Comparison of ENCODE assay signal across 8 cellular contexts in the genomic region with DNA sequence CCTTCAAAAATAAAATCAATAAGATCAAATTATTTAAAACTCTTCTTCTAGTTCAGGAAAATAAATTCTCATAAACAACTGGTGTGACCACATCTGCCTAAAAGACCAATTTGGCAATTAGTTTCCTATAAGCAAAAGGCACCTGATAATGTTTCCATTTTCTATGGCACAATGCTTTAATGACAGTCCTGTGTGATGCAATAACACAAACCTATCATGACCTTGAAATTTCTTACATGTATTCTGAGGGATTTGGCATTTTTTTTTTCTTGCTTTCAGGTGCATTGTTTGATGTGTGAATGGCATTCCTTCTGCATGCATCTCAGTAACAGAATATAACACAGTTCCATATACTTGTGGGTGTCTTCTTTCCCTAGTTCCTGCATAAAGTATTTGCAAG.
"Had no signal": no experiment of that assay in that cellular context is flagged by ENCODE, and none has a peak within 500 bp of the region (broad histone marks: within the 10 kb centered on the region; RNA-seq: fewer than 3 reads in every experiment).

No MANE protein-coding gene starts in this region.

- H3K4me2 ChIP-seq: GM23338, KMS-11 had no signal

- H3K9ac ChIP-seq: KMS-11 had no signal

- H3K27ac Mint-ChIP-seq: GM23338, H9 had no signal

- H3K4me3 ChIP-seq: GM23338 had no signal

- H2AFZ ChIP-seq: GM23338 had no signal

- DNase-seq: H9, HCEC 1CT, KBM-7 had no signal

- FAIRE-seq: H1, H54, HTR-8/SVneo had no signal

- H3K4me3 Mint-ChIP-seq: GM23338, H9 had no signal

- ATAC-seq: GM23338 had no signal

- H3K9me3 Mint-ChIP-seq: GM23338 had no signal

- H3K27ac ChIP-seq: KMS-11 had no signal
